13 cellular contexts compared by ENCODE assay signal in the genomic region with DNA sequence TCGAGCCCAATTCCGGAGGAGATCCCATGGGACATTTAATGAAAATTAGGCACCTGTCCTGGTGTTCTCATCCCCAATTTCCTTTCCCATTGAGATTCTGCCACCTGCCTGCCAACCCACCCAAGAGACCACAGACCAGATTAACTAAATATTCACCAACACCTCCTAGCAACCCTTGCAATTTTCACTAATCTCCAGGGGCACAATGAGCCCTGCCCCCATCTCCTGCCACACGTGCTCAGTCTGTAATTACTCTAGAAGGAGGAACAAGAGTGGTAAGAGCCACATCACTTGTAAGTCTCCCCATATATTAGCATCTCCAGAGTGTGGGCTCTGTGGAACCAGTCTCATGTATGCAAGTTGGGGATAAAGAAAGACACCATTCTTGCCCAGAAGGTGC. TPM values are rescaled to one million over a fixed set of nuclear protein-coding genes. Genes with fewer than 3 reads are reported as not detected.
DNase-seq lines count a peak whose midpoint lies in the region; ATAC-seq and TF ChIP-seq lines count a peak whose summit lies in the region.
"Had no signal": no experiment of that assay in that cellular context is flagged by ENCODE, and none has a peak within 500 bp of the region (broad histone marks: within the 10 kb centered on the region; RNA-seq: fewer than 3 reads in every experiment).

No MANE protein-coding gene starts in this region.

- no peak for ATAC-seq in CD4-positive, alpha-beta T cell (ENCODE audit: poor library complexity)

- H3K27me3 ChIP-seq in CD4-positive, alpha-beta T cell (ENCODE audit: control insufficient read depth, insufficient read depth, low read length), result no peaks in the 10 kb centered on the region
- H3K27me3 ChIP-seq in trophoblast cell (ENCODE audit: insufficient read depth, low read length), result no peaks in the 10 kb centered on the region

- no peak overlapping the region for H2BK120ac ChIP-seq in trophoblast cell (ENCODE audit: insufficient read depth, low read length, poor library complexity)

- no peak overlapping the region for H4K91ac ChIP-seq in trophoblast cell (ENCODE audit: low read depth, low read length)

- no peak overlapping the region for H3K14ac ChIP-seq in trophoblast cell (ENCODE audit: low read length)

- H3K9me3 ChIP-seq in CD4-positive, alpha-beta T cell (ENCODE audit: control insufficient read depth, low read length), result no peaks in the 10 kb centered on the region
- H3K9me3 ChIP-seq in trophoblast cell (ENCODE audit: insufficient read depth, low read depth, low read length), result no peaks in the 10 kb centered on the region

- no peak for TF ChIP-seq CTCF in CD4-positive, alpha-beta T cell (IDR thresholded peaks at IDR 0.05)
- TF ChIP-seq CTCF in MCF 10A (IDR thresholded peaks at IDR 0.05; ENCODE audit: unreplicated experiment), result no peak

- peaks cover 11% of the 10 kb centered on the region for H3K79me1 ChIP-seq in trophoblast cell (ENCODE audit: low read length)

- no peak overlapping the region for H3K27ac Mint-ChIP-seq in CD4-positive, alpha-beta T cell
- H3K27ac Mint-ChIP-seq in IgD-negative memory B cell (peak overlapping the region in 2 of 3 donors; percentile 36 to 50), MCF 10A (ENCODE audit: low read depth, unreplicated experiment) (no peak overlapping the region)
- H3K27ac Mint-ChIP-seq in activated naive CD8-positive, alpha-beta T cell, result peak overlapping the region; percentile 76
- H3K27ac Mint-ChIP-seq: activated naive CD4-positive, alpha-beta T cell treated with anti-CD3 and anti-CD28 coated beads, Interleukin-2, amount 10 ng/mL, durations not matched to agents 7 days and 5 days had no signal

- peak overlapping the region; percentile 61 for H3K4ac ChIP-seq in trophoblast cell (ENCODE audit: low read depth, low read length)

- peaks cover 45% of the 10 kb centered on the region for H3K36me3 Mint-ChIP-seq in CD4-positive, alpha-beta T cell (ENCODE audit: low read depth)
- H3K36me3 Mint-ChIP-seq in IgD-negative memory B cell (peaks cover 2% of the 10 kb centered on the region), MCF 10A (ENCODE audit: insufficient read depth, unreplicated experiment) (peaks cover 57% of the 10 kb centered on the region)
- H3K36me3 Mint-ChIP-seq in activated naive CD8-positive, alpha-beta T cell, result peaks cover 2% of the 10 kb centered on the region

- CTCF ChIA-PET in CD4-positive, alpha-beta T cell (lab: Charles Lee), result interaction anchor here (1.4 to 4.5 kb wide), 3 partner anchors 11 to 108 kb away, joined by 3 to 24 read pairs (median 7); no protein-coding TSS in a partner anchor
- CTCF ChIA-PET in MCF 10A (lab: Yijun Ruan, JAX), result interaction anchor here (0.6 to 4.6 kb wide), 3 partner anchors 10 to 1387 kb away, joined by 3 to 81 read pairs (median 14); no protein-coding TSS in a partner anchor

- H3K79me2 ChIP-seq in trophoblast cell (ENCODE audit: control insufficient read depth, insufficient read depth, low read length, poor library complexity), result peaks cover 14% of the 10 kb centered on the region

- H2BK5ac ChIP-seq in trophoblast cell (ENCODE audit: low read depth, low read length, poor library complexity), result no peak overlapping the region

- peak overlapping the region; percentile 13 for H3K27ac ChIP-seq in CD4-positive, alpha-beta T cell (ENCODE audit: low read depth, low read length)
- no peak overlapping the region for H3K27ac ChIP-seq in trophoblast cell (ENCODE audit: low read depth, low read length)
- H3K27ac ChIP-seq: epithelial cell of prostate had no signal

- POLR2A ChIA-PET in CD4-positive, alpha-beta T cell (lab: Charles Lee), result no interaction called here
- POLR2A ChIA-PET in MCF 10A (lab: Yijun Ruan, JAX), result interaction anchor here (1.0 to 10.0 kb wide), 2 partner anchors 36 to 47 kb away, joined by 3 to 282 read pairs; partner anchors contain the start of genes LRRC51 and NUMA1

- H3K4me2 ChIP-seq in trophoblast cell (ENCODE audit: low read length), result no peak overlapping the region

- intact Hi-C loops in CD4-positive, alpha-beta T cell (cut with DNase I, micrococcal nuclease), result no loop called here
- intact Hi-C loops in MCF 10A (cut with micrococcal nuclease), result no loop called here

- H3K4me1 Mint-ChIP-seq in CD4-positive, alpha-beta T cell (ENCODE audit: low read depth), result peaks cover 42% of the 10 kb centered on the region
- peaks cover 14 to 17% (median 15%) of the 10 kb centered on the region in 3 donors for H3K4me1 Mint-ChIP-seq in IgD-negative memory B cell
- H3K4me1 Mint-ChIP-seq in activated naive CD8-positive, alpha-beta T cell (ENCODE audit: low read depth), result peaks cover 36% of the 10 kb centered on the region
- peaks cover 12% of the 10 kb centered on the region for H3K4me1 Mint-ChIP-seq in MCF 10A (ENCODE audit: insufficient read depth, unreplicated experiment)

- no peak overlapping the region for H2BK12ac ChIP-seq in trophoblast cell (ENCODE audit: low read length)

- no peaks in the 10 kb centered on the region for H3K9me3 Mint-ChIP-seq in CD4-positive, alpha-beta T cell
- H3K9me3 Mint-ChIP-seq in IgD-negative memory B cell, result no peaks in the 10 kb centered on the region
- no peaks in the 10 kb centered on the region for H3K9me3 Mint-ChIP-seq in activated naive CD8-positive, alpha-beta T cell (ENCODE audit: low read depth)
- H3K9me3 Mint-ChIP-seq in MCF 10A (ENCODE audit: unreplicated experiment), result no peaks in the 10 kb centered on the region
- H3K9me3 Mint-ChIP-seq: activated naive CD4-positive, alpha-beta T cell treated with anti-CD3 and anti-CD28 coated beads, Interleukin-2, amount 10 ng/mL, durations not matched to agents 7 days and 5 days; CD14-positive monocyte had no signal

- H3K27me3 Mint-ChIP-seq in CD4-positive, alpha-beta T cell, result no peaks in the 10 kb centered on the region
- no peaks in the 10 kb centered on the region for H3K27me3 Mint-ChIP-seq in IgD-negative memory B cell
- H3K27me3 Mint-ChIP-seq in activated naive CD8-positive, alpha-beta T cell, result no peaks in the 10 kb centered on the region
- no peaks in the 10 kb centered on the region for H3K27me3 Mint-ChIP-seq in MCF 10A (ENCODE audit: insufficient read depth, unreplicated experiment)
- H3K27me3 Mint-ChIP-seq: activated naive CD4-positive, alpha-beta T cell treated with anti-CD3 and anti-CD28 coated beads, Interleukin-2, amount 10 ng/mL, durations not matched to agents 7 days and 5 days had no signal

- H3K4me1 ChIP-seq in trophoblast cell (ENCODE audit: control insufficient read depth in 1 of 2, insufficient read depth in 2 of 2, low read length in 2 of 2), result peaks cover 19% of the 10 kb centered on the region in 2 experiments

- no peak overlapping the region for H3K4me3 ChIP-seq in trophoblast cell (ENCODE audit: low read depth, low read length)

- no CpG with 5 or more reads among the region's 3 CpGs for WGBS in trophoblast cell (ENCODE audit: extremely low coverage, insufficient coverage, insufficient read length)

- DNase-seq in CD4-positive, alpha-beta T cell, result no peak
- DNase-seq in trophoblast cell, result no peak
- no peak for DNase-seq in NCI-H1105 (lab: John Stamatoyannopoulos, UW)
- DNase-seq in MCF 10A (ENCODE audit: unreplicated experiment), result no peak
- DNase-seq in GF-D8 (lab: John Stamatoyannopoulos, UW), result no peak
- DNase-seq: activated CD4-positive, alpha-beta T cell treated with anti-CD3 and anti-CD28 coated beads, Interleukin-2, amount 50 U/mL, for 48 hours; activated naive CD4-positive, alpha-beta T cell treated with anti-CD3 and anti-CD28 coated beads, Interleukin-2, amount 10 ng/mL, durations not matched to agents 7 days and 5 days; head of caudate nucleus; NCI-H1092 had no signal

- H2AK5ac ChIP-seq in trophoblast cell (ENCODE audit: low read length), result no peak overlapping the region

- H2AFZ ChIP-seq in trophoblast cell (ENCODE audit: insufficient read depth, low read length, poor library complexity), result no peak overlapping the region

- H4K8ac ChIP-seq in trophoblast cell (ENCODE audit: low read depth, low read length), result no peak overlapping the region

- H4K12ac ChIP-seq in trophoblast cell (ENCODE audit: low read depth, low read length), result no peak overlapping the region

- no peak overlapping the region for H3K23ac ChIP-seq in trophoblast cell (ENCODE audit: low read length)

- no peak overlapping the region for H3K9ac ChIP-seq in trophoblast cell (ENCODE audit: low read length)

- peaks cover 9 to 15% of the 10 kb centered on the region in 2 experiments for H3K36me3 ChIP-seq in trophoblast cell (ENCODE audit: control insufficient read depth in 1 of 2, insufficient read depth in 2 of 2, low read length in 2 of 2)

- peak overlapping the region; percentile 50 for H3K4me3 Mint-ChIP-seq in CD4-positive, alpha-beta T cell
- peak overlapping the region in 2 of 4 donors; percentile 3 to 39 for H3K4me3 Mint-ChIP-seq in IgD-negative memory B cell
- H3K4me3 Mint-ChIP-seq in activated naive CD8-positive, alpha-beta T cell, result peak overlapping the region; percentile 8
- no peak overlapping the region for H3K4me3 Mint-ChIP-seq in MCF 10A (ENCODE audit: unreplicated experiment)
- H3K4me3 Mint-ChIP-seq: activated naive CD4-positive, alpha-beta T cell treated with anti-CD3 and anti-CD28 coated beads, Interleukin-2, amount 10 ng/mL, durations not matched to agents 7 days and 5 days; CD14-positive monocyte had no signal

- no peak overlapping the region for H3K18ac ChIP-seq in trophoblast cell (ENCODE audit: low read length)

- BruUV-seq in MCF 10A (replicated peaks; lab: Mats Ljungman, UMichigan), result no TSS peak

RNA-seq across cellular contexts. Expression of gene IL18BP, which starts 38.0 kb away (rescaled TPM):
- 10 to 100 TPM; 14.7 to 16.8 TPM for total RNA-seq in CD4-positive, alpha-beta T cell
- polyA plus RNA-seq in IgD-negative memory B cell, result 41.5 TPM
- 4.6 TPM in 2 replicates for polyA plus RNA-seq in trophoblast cell (2013)
- total RNA-seq in MCF 10A (2022), result 5.1 and 8.2 TPM in 2 replicates

RNA-seq across cellular contexts. Expression of gene NUMA1, which starts 43.7 kb away (rescaled TPM):
- 100 to 1,000 TPM; 191 to 197 TPM for total RNA-seq in CD4-positive, alpha-beta T cell
- polyA plus RNA-seq in IgD-negative memory B cell, result 66.6 TPM
- polyA plus RNA-seq in trophoblast cell (2013), result 86.2 and 86.4 TPM in 2 replicates
- 109 and 113 TPM in 2 replicates for total RNA-seq in MCF 10A (2022)

RNA-seq across cellular contexts. Expression of gene LRRC51, which starts 44.0 kb away (rescaled TPM):
- 1 to 10 TPM in 1 of 2 experiments, under 1 TPM in 1; 0.87 to 1.1 TPM for total RNA-seq in CD4-positive, alpha-beta T cell
- polyA plus RNA-seq in IgD-negative memory B cell, result 4.1 TPM
- 3.8 and 4.1 TPM in 2 replicates for polyA plus RNA-seq in trophoblast cell (2013)
- 9.3 and 9.5 TPM in 2 replicates for total RNA-seq in MCF 10A (2022)

Comparison
In these comparisons a context has a peak if more than half of its experiments do, and no peak if none do; other contexts are left out.
1. H3K27ac Mint-ChIP-seq: peak in IgD-negative memory B cell (2 of 3) and activated naive CD8-positive, alpha-beta T cell (single experiment); none in CD4-positive, alpha-beta T cell (single experiment) and MCF 10A (single experiment).